18 cellular contexts compared by ENCODE assay signal in the genomic region with DNA sequence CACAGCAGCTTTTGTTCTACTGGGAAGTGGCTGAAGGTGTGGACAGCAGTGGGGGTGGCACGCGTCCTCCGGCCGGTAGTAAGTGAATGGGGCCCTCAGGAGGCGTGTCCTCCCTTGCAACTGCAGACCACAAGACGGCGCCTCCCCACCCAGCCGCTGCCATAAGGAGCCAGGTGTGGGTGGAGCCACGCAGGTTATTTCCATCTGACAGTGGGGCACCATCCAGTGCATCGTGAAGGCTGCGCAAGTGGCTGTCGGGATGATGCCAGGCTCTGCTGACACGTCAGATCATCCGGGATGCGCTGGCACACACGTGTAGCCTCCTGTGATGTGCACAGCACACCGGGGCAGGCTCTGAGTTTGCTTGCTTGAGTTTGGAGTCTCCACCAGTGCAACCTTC.
"Had no signal": no experiment of that assay in that cellular context is flagged by ENCODE, and none has a peak within 500 bp of the region (broad histone marks: within the 10 kb centered on the region; RNA-seq: fewer than 3 reads in every experiment).

No MANE protein-coding gene starts in this region.

- H3K36me3 ChIP-seq: heart right ventricle, ovary, thyroid gland had no signal

- H3K4me3 Mint-ChIP-seq: naive thymus-derived CD4-positive, alpha-beta T cell; neural crest cell; type B pancreatic cell had no signal

- H3K9me3 ChIP-seq: heart right ventricle, ovary, thyroid gland had no signal

- DNase-seq: cortex of kidney; dorsolateral prefrontal cortex; effector CD8-positive, alpha-beta T cell; heart right ventricle; hypothalamus; kidney; left colon; naive thymus-derived CD4-positive, alpha-beta T cell; nucleus accumbens; ovary; right cardiac atrium; small intestine; stimulated activated CD4-positive, alpha-beta T cell treated with anti-CD3 and anti-CD28 coated beads, Interleukin-12 subunit alpha, Interleukin-12 subunit beta, amount 100 ng/mL, for 4 hours; stimulated activated naive CD4-positive, alpha-beta T cell treated with Interleukin-2 at 50 U/mL for 16 hours; thyroid gland had no signal

- H3K4me3 ChIP-seq: dorsolateral prefrontal cortex, heart right ventricle, ovary, thyroid gland had no signal

- H3K27ac Mint-ChIP-seq: naive thymus-derived CD4-positive, alpha-beta T cell; progenitor cell of endocrine pancreas; type B pancreatic cell had no signal

- H3K36me3 Mint-ChIP-seq: naive thymus-derived CD4-positive, alpha-beta T cell; type B pancreatic cell had no signal

- ATAC-seq: heart right ventricle; left colon; naive thymus-derived CD4-positive, alpha-beta T cell; right cardiac atrium had no signal

- H3K27me3 ChIP-seq: ovary, thyroid gland had no signal

- H3K4me1 ChIP-seq: thyroid gland had no signal

- H3K27ac ChIP-seq: heart right ventricle, ovary, thyroid gland had no signal

- H3K9me3 Mint-ChIP-seq: neural crest cell, type B pancreatic cell had no signal
